8 cellular contexts compared by ENCODE assay signal in the genomic region with DNA sequence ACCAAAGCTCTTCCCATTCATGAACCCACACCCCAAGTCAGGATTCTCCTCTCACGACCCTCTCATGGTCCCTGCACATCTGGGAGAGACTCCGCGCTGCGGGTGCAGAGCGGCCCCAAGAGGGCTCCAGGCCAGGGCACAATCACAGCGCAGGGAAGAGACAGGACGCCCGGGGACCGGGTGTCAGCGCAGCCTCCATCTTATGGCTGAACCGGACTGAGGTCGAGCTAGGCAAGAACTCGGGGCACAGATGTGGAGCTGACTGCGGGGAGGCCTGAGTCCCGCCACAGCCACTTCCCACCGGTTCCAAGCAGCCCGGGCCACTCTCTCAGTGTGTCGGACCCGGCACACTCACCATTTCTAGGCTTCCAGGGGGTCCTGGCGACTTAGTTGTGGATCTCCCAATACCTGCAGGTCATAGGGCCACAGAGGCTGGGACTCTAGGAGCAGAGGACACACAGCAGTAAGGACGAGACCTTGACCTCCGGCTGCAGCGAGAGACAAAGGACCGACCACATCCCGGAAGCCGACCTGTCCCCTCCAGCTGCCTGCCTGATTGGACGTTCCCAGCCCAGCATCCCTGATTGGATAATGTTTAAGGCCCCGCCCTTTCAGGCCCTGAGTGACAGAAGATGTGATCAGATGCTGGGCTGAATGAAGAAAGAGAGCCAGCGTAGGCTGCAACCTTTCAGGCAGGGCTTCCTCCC. TPM values are rescaled to one million over a fixed set of nuclear protein-coding genes. Genes with fewer than 3 reads are reported as not detected.
DNase-seq lines count a peak whose midpoint lies in the region; ATAC-seq and TF ChIP-seq lines count a peak whose summit lies in the region.
"Not testable (repeated sequence)": the region's sequence is repeated elsewhere in the genome, so short reads cannot be mapped to it uniquely, and the experiment has no call there.

Gene ZNF208 (minus strand): TSS at position 507 of the 707 bp plus-strand sequence. CDS start 149 bp downstream, at position 358.

- H3K9ac ChIP-seq in neuronal stem cell (ENCODE audit: low read depth, low read length, poor library complexity) = not testable (repeated sequence)

- not testable (repeated sequence) for H3K36me3 Mint-ChIP-seq in T-helper 1 cell treated with Interleukin-12 subunit alpha and Interleukin-12 subunit beta and Interleukin-4 antibody, amounts not matched to agents 30 μg/mL and 1 μg/mL, for 36 hours (ENCODE audit: low read depth); dendritic cell treated with granulocyte-macrophage colony-stimulating factor and Interleukin-4, amounts not matched to agents 40 ng/mL and 50 ng/mL, for 4 days (ENCODE audit: low read depth)
- peaks cover 8 to 18% of the 10 kb centered on the region in 2 donors for H3K36me3 Mint-ChIP-seq in activated T-cell treated with anti-CD3 and anti-CD28 coated beads, Interleukin-2, amount 50 U/mL, for 72 hours (ENCODE audit: insufficient read depth in 2 of 2)

- H3K27ac Mint-ChIP-seq in T-helper 1 cell treated with Interleukin-12 subunit alpha and Interleukin-12 subunit beta and Interleukin-4 antibody, amounts not matched to agents 30 μg/mL and 1 μg/mL, for 36 hours; dendritic cell treated with granulocyte-macrophage colony-stimulating factor and Interleukin-4, amounts not matched to agents 40 ng/mL and 50 ng/mL, for 4 days: not testable (repeated sequence)
- peak within 1 kb of the TSS; percentile 50 for H3K27ac Mint-ChIP-seq in activated T-cell treated with anti-CD3 and anti-CD28 coated beads, Interleukin-2, amount 50 U/mL, for 72 hours

- H3K18ac ChIP-seq in neuronal stem cell (ENCODE audit: low read length) = not testable (repeated sequence)

- H3K36me3 ChIP-seq in neuronal stem cell (replicated peaks in 1 of 2; ENCODE audit: control insufficient read depth in 2 of 2, insufficient read depth in 2 of 2, low read length in 2 of 2); tibial nerve: not testable (repeated sequence)

- peak; percentile 39 to 83 for ATAC-seq in activated T-cell treated with anti-CD3 and anti-CD28 coated beads, Interleukin-2, amount 50 U/mL, for 72 hours (replicated peaks in 1 of 2)

- not testable (repeated sequence) for H3K27me3 ChIP-seq in neuronal stem cell (ENCODE audit: control insufficient read depth in 3 of 3, insufficient read depth in 3 of 3, low read depth in 1 of 3, low read length in 3 of 3); tibial nerve

- intact Hi-C loops in dendritic cell treated with granulocyte-macrophage colony-stimulating factor and Interleukin-4, amounts not matched to agents 40 ng/mL and 50 ng/mL, for 4 days (cut with micrococcal nuclease) = not testable (repeated sequence)

- H3K4me2 ChIP-seq in neuronal stem cell (ENCODE audit: insufficient read depth, low read length, poor library complexity, severe bottlenecking) = not testable (repeated sequence)

- no CpG with 5 or more reads among the region's 29 CpGs for WGBS in neuronal stem cell (ENCODE audit: extremely low coverage in 2 of 2, insufficient read length in 2 of 2, insufficient replicate concordance in 1 of 2), 2 donors
- 10 to 11% methylated on average over 22 to 29 of the region's 29 CpGs for WGBS in tibial nerve, 2 donors

- DNase-seq in Daoy (ENCODE audit: low read depth) (peak; percentile 53), hypothalamus (lab: John Stamatoyannopoulos, UW) (peak in 38 of 51 donors; percentile 0 to 65 (median 13))
- peak; percentile 2 to 30 for DNase-seq in activated T-cell treated with anti-CD3 and anti-CD28 coated beads, Interleukin-2, amount 50 U/mL, for 72 hours
- not testable (repeated sequence) for DNase-seq in neuronal stem cell (ENCODE audit: low spot score); tibial nerve (ENCODE audit: low spot score in 2 of 2)
- peak; percentile 17 to 25 for DNase-seq in stimulated activated CD4-positive, alpha-beta T cell treated with anti-CD3 and anti-CD28 coated beads, Interleukin-2, amount 100 ng/mL, for 24 hours

- H4K8ac ChIP-seq in neuronal stem cell (ENCODE audit: low read depth, low read length) = not testable (repeated sequence)

- H3K4me1 ChIP-seq in neuronal stem cell (ENCODE audit: control insufficient read depth in 2 of 2, insufficient read depth in 1 of 2, low read depth in 1 of 2, low read length in 2 of 2); tibial nerve: not testable (repeated sequence)

- H2AFZ ChIP-seq in neuronal stem cell (ENCODE audit: low read length) = not testable (repeated sequence)

- H3K4ac ChIP-seq in neuronal stem cell (ENCODE audit: low read length) = not testable (repeated sequence)

- H4K91ac ChIP-seq in neuronal stem cell (ENCODE audit: low read depth, low read length, poor library complexity) = not testable (repeated sequence)

- H3K23ac ChIP-seq in neuronal stem cell (ENCODE audit: low read depth, low read length, poor library complexity) = peak within 1 kb of the TSS; percentile 89

- TF ChIP-seq CTCF in tibial nerve (IDR thresholded peaks at IDR 0.05) = not testable (repeated sequence)

- not testable (repeated sequence) for H3K4me3 ChIP-seq in neuronal stem cell (ENCODE audit: low read length in 2 of 2)
- peak within 1 kb of the TSS in 3 of 4 donors; percentile 23 to 39 (median 23) for H3K4me3 ChIP-seq in tibial nerve

- H3K9me3 Mint-ChIP-seq in T-helper 1 cell treated with Interleukin-12 subunit alpha and Interleukin-12 subunit beta and Interleukin-4 antibody, amounts not matched to agents 30 μg/mL and 1 μg/mL, for 36 hours = peaks cover 48% of the 10 kb centered on the region
- H3K9me3 Mint-ChIP-seq in activated T-cell treated with anti-CD3 and anti-CD28 coated beads, Interleukin-2, amount 50 U/mL, for 72 hours = not testable (repeated sequence)
- H3K9me3 Mint-ChIP-seq in dendritic cell treated with granulocyte-macrophage colony-stimulating factor and Interleukin-4, amounts not matched to agents 40 ng/mL and 50 ng/mL, for 4 days = peaks cover 77% of the 10 kb centered on the region

- peak within 1 kb of the TSS; percentile 4 for H3K4me3 Mint-ChIP-seq in T-helper 1 cell treated with Interleukin-12 subunit alpha and Interleukin-12 subunit beta and Interleukin-4 antibody, amounts not matched to agents 30 μg/mL and 1 μg/mL, for 36 hours
- H3K4me3 Mint-ChIP-seq in activated T-cell treated with anti-CD3 and anti-CD28 coated beads, Interleukin-2, amount 50 U/mL, for 72 hours = peak within 1 kb of the TSS; percentile 69 to 85
- H3K4me3 Mint-ChIP-seq in dendritic cell treated with granulocyte-macrophage colony-stimulating factor and Interleukin-4, amounts not matched to agents 40 ng/mL and 50 ng/mL, for 4 days = peak within 1 kb of the TSS; percentile 73

- TF ChIP-seq EP300 in tibial nerve (IDR thresholded peaks at IDR 0.05) = not testable (repeated sequence)

- not testable (repeated sequence) for H3K9me3 ChIP-seq in neuronal stem cell (replicated peaks in 1 of 2; ENCODE audit: control insufficient read depth in 2 of 2, insufficient read depth in 1 of 2, low read depth in 1 of 2, low read length in 2 of 2)
- H3K9me3 ChIP-seq in tibial nerve = peaks cover 0 to 62% (median 0%) of the 10 kb centered on the region in 4 donors

- not testable (repeated sequence) for H2BK5ac ChIP-seq in neuronal stem cell (ENCODE audit: low read length)

- not testable (repeated sequence) for TF ChIP-seq POLR2A in tibial nerve (IDR thresholded peaks at IDR 0.05)

- H3K79me1 ChIP-seq in neuronal stem cell (ENCODE audit: low read depth, low read length) = not testable (repeated sequence)

- H3K27me3 Mint-ChIP-seq in T-helper 1 cell treated with Interleukin-12 subunit alpha and Interleukin-12 subunit beta and Interleukin-4 antibody, amounts not matched to agents 30 μg/mL and 1 μg/mL, for 36 hours (ENCODE audit: low read depth); activated T-cell treated with anti-CD3 and anti-CD28 coated beads, Interleukin-2, amount 50 U/mL, for 72 hours (ENCODE audit: low read depth); dendritic cell treated with granulocyte-macrophage colony-stimulating factor and Interleukin-4, amounts not matched to agents 40 ng/mL and 50 ng/mL, for 4 days: not testable (repeated sequence)

- H2AK5ac ChIP-seq in neuronal stem cell (ENCODE audit: low read depth, low read length) = not testable (repeated sequence)

- not testable (repeated sequence) for H2BK120ac ChIP-seq in neuronal stem cell (ENCODE audit: low read depth, low read length)

- not testable (repeated sequence) for H2BK12ac ChIP-seq in neuronal stem cell (ENCODE audit: low read length)

- not testable (repeated sequence) for H2BK15ac ChIP-seq in neuronal stem cell (ENCODE audit: low read length)

- H3K4me1 Mint-ChIP-seq in T-helper 1 cell treated with Interleukin-12 subunit alpha and Interleukin-12 subunit beta and Interleukin-4 antibody, amounts not matched to agents 30 μg/mL and 1 μg/mL, for 36 hours (ENCODE audit: low read depth); activated T-cell treated with anti-CD3 and anti-CD28 coated beads, Interleukin-2, amount 50 U/mL, for 72 hours (ENCODE audit: low read depth); dendritic cell treated with granulocyte-macrophage colony-stimulating factor and Interleukin-4, amounts not matched to agents 40 ng/mL and 50 ng/mL, for 4 days (ENCODE audit: low read depth): not testable (repeated sequence)

- not testable (repeated sequence) for H3K27ac ChIP-seq in neuronal stem cell (replicated peaks; ENCODE audit: low read length); tibial nerve

- H3K14ac ChIP-seq in neuronal stem cell (ENCODE audit: low read length) = not testable (repeated sequence)

RNA-seq across cellular contexts. Expression of gene ZNF208, which starts in this region (rescaled TPM):
- total RNA-seq in Daoy (2014; rRNA removed; shearing (Covaris generic)) = 4.0 and 4.3 TPM in 2 replicates
- total RNA-seq in activated T-cell treated with anti-CD3 and anti-CD28 coated beads, Interleukin-2, amount 50 U/mL, for 72 hours = 1 to 10 TPM in 1 of 2 donors, under 1 TPM in 1; 0.70 to 4.6 TPM
- not detected for polyA plus RNA-seq in neuronal stem cell (2013, experiment 1 of 2)
- not detected for polyA plus RNA-seq in neuronal stem cell (2013, experiment 2 of 2)
- 10 to 100 TPM in 1 of 4 donors, 1 to 10 TPM in 3; 3.1 to 20.7 (median 3.8) TPM for total RNA-seq in tibial nerve

Comparison
In these comparisons a context has a peak if more than half of its experiments do, and no peak if none do; other contexts are left out.
1. H3K4me3 Mint-ChIP-seq: peak in every context shown above with its lines; median percentile 77 in activated T-cell treated with anti-CD3 and anti-CD28 coated beads, Interleukin-2, amount 50 U/mL, for 72 hours; 73 in dendritic cell treated with granulocyte-macrophage colony-stimulating factor and Interleukin-4, amounts not matched to agents 40 ng/mL and 50 ng/mL, for 4 days; 4 in T-helper 1 cell treated with Interleukin-12 subunit alpha and Interleukin-12 subunit beta and Interleukin-4 antibody, amounts not matched to agents 30 μg/mL and 1 μg/mL, for 36 hours.